1 cellular context compared by ENCODE assay signal in the genomic region with DNA sequence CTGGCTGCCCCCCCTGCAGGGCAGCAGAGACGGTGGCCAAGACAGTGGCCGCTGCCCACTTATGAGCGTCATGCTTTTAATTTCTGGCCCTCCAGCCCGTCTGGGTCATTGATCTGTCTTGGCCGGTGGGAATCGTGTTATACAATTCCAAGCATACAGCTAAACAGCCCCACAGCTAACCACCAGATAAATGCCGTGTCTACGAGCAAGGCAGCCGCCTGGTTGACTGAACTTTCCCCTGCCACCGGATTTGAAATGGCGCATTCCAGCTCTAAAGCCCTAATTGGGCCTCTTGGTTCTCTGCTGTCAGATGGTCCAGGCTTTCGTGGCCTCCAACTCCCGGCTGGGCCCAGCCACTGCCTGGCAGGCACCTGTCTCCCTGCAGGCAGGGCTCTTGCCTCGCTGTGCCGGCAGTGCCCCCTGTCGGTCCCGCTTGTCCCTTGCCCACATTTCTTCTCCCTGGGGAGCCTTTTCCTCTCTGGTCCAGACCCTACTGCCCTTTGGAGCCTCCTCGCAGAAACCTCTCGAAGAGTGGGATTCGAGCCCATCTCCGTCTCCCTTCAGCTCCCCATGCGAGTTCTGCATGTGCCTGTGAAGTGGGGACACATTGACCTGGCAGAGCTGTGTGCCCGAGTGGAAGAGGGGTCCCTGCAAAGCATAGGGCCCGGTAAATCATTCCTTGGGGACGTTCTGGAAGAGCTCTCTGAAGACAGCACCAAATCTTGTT.
TF ChIP-seq lines count a peak whose summit lies in the region.

No MANE protein-coding gene starts in this region.

TF ChIP-seq in HCT116, 20 proteins besides CTCF, POLR2A, EP300 and RAD21 (continued from another document):
- TF ChIP-seq ZFX (IDR thresholded peaks at IDR 0.05), result no peak
- TF ChIP-seq, protein P1, sequence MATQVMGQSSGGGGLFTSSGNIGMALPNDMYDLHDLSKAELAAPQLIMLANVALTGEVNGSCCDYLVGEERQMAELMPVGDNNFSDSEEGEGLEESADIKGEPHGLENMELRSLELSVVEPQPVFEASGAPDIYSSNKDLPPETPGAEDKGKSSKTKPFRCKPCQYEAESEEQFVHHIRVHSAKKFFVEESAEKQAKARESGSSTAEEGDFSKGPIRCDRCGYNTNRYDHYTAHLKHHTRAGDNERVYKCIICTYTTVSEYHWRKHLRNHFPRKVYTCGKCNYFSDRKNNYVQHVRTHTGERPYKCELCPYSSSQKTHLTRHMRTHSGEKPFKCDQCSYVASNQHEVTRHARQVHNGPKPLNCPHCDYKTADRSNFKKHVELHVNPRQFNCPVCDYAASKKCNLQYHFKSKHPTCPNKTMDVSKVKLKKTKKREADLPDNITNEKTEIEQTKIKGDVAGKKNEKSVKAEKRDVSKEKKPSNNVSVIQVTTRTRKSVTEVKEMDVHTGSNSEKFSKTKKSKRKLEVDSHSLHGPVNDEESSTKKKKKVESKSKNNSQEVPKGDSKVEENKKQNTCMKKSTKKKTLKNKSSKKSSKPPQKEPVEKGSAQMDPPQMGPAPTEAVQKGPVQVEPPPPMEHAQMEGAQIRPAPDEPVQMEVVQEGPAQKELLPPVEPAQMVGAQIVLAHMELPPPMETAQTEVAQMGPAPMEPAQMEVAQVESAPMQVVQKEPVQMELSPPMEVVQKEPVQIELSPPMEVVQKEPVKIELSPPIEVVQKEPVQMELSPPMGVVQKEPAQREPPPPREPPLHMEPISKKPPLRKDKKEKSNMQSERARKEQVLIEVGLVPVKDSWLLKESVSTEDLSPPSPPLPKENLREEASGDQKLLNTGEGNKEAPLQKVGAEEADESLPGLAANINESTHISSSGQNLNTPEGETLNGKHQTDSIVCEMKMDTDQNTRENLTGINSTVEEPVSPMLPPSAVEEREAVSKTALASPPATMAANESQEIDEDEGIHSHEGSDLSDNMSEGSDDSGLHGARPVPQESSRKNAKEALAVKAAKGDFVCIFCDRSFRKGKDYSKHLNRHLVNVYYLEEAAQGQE (IDR thresholded peaks at IDR 0.05; ENCODE audit: low read depth), result no peak
- TF ChIP-seq, protein P2, sequence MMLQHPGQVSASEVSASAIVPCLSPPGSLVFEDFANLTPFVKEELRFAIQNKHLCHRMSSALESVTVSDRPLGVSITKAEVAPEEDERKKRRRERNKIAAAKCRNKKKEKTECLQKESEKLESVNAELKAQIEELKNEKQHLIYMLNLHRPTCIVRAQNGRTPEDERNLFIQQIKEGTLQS (IDR thresholded peaks at IDR 0.05), result no peak
- TF ChIP-seq, protein P3, sequence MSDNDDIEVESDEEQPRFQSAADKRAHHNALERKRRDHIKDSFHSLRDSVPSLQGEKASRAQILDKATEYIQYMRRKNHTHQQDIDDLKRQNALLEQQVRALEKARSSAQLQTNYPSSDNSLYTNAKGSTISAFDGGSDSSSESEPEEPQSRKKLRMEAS (IDR thresholded peaks at IDR 0.05), result no peak
